9 cellular contexts compared by ENCODE assay signal in genomic region chrX:17859609-17860178, GRCh38. TPM values are rescaled to one million over a fixed set of nuclear protein-coding genes. Genes with fewer than 3 reads are reported as not detected.
DNase-seq lines count a peak whose midpoint lies in the region; ATAC-seq and TF ChIP-seq lines count a peak whose summit lies in the region.
"Had no signal": no experiment of that assay in that cellular context is flagged by ENCODE, and none has a peak within 500 bp of the region (broad histone marks: within the 10 kb centered on the region; RNA-seq: fewer than 3 reads in every experiment).

No MANE protein-coding gene starts in this region.

- H3K27me3 ChIP-seq in Caco-2 (replicated peaks; ENCODE audit: control insufficient read depth, insufficient read depth, low read length), result no peaks in the 10 kb centered on the region
- peaks cover 97% of the 10 kb centered on the region for H3K27me3 ChIP-seq in neutrophil
- peaks cover 31% of the 10 kb centered on the region for H3K27me3 ChIP-seq in BE2C

- intact Hi-C loops in Caco-2 (cut with micrococcal nuclease; ENCODE audit: unreplicated experiment), result no loop called here

- no peak for TF ChIP-seq CTCF in Caco-2 (IDR thresholded peaks at IDR 0.05; ENCODE audit: insufficient read depth in 1 of 2, low read depth in 1 of 2, low read length in 1 of 2, severe bottlenecking in 1 of 2, unreplicated experiment in 1 of 2)
- TF ChIP-seq CTCF in epithelial cell of proximal tubule (conservative IDR thresholded peaks at IDR 0.05; ENCODE audit: low read depth, low read length), result no peak
- TF ChIP-seq CTCF in neutrophil (IDR thresholded peaks at IDR 0.05), result no peak
- TF ChIP-seq CTCF in BE2C (IDR thresholded peaks at IDR 0.05; ENCODE audit: low read depth, low read length), result no peak

- no peaks in the 10 kb centered on the region for H3K36me3 Mint-ChIP-seq in Caco-2 (ENCODE audit: insufficient read depth, unreplicated experiment)

- H3K9me3 ChIP-seq in Caco-2 (no peaks in the 10 kb centered on the region), neutrophil (no peaks in the 10 kb centered on the region), BE2C (no peaks in the 10 kb centered on the region)
- H3K9me3 ChIP-seq: adrenal gland had no signal

- H3K4me1 Mint-ChIP-seq in Caco-2 (ENCODE audit: low read depth, unreplicated experiment), result no peaks in the 10 kb centered on the region

- no TSS peak for BruUV-seq in Caco-2 (replicated peaks; lab: Mats Ljungman, UMichigan)

- POLR2A ChIA-PET in Caco-2 (lab: Charles Lee), result no interaction called here

- ATAC-seq in GM18870 (IDR thresholded peaks at IDR 0.05; ENCODE audit: unreplicated experiment), result no peak

- no peak overlapping the region for H3K27ac ChIP-seq in neutrophil

- H3K9me3 Mint-ChIP-seq in Caco-2 (ENCODE audit: unreplicated experiment), result no peaks in the 10 kb centered on the region

- no peaks in the 10 kb centered on the region for H3K4me1 ChIP-seq in Caco-2
- H3K4me1 ChIP-seq in neutrophil (ENCODE audit: control insufficient read depth in 1 of 2, insufficient read depth in 1 of 2, low read depth in 1 of 2, low read length in 1 of 2), result peaks cover 0 to 3% of the 10 kb centered on the region in 2 experiments
- no peaks in the 10 kb centered on the region for H3K4me1 ChIP-seq in BE2C

- H3K4me3 ChIP-seq in Caco-2 (ENCODE audit: low read depth, low read length) (no peak overlapping the region), epithelial cell of proximal tubule (ENCODE audit: low read depth, low read length) (peak overlapping the region; percentile 48), neutrophil (ENCODE audit: low read depth in 1 of 2, low read length in 1 of 2) (peak overlapping the region; percentile 41 to 45), BE2C (ENCODE audit: low read depth, low read length) (no peak overlapping the region)

- H3K4me3 Mint-ChIP-seq in Caco-2 (ENCODE audit: unreplicated experiment), result peak overlapping the region; percentile 67

- DNase-seq in Caco-2 (no peak), NCI-H748 (lab: John Stamatoyannopoulos, UW; ENCODE audit: unreplicated experiment) (peak; percentile 64), epithelial cell of proximal tubule (ENCODE audit: low read depth) (no peak), BE2C (no peak), GM19240 (ENCODE audit: insufficient read length, low spot score) (no peak), hepatic stellate cell (ENCODE audit: low spot score) (no peak)

- H3K27me3 Mint-ChIP-seq in Caco-2 (ENCODE audit: insufficient read depth, unreplicated experiment), result peaks cover 36% of the 10 kb centered on the region

- H3K27ac Mint-ChIP-seq in Caco-2 (ENCODE audit: unreplicated experiment), result no peak overlapping the region

- H3K36me3 ChIP-seq in Caco-2 (ENCODE audit: control insufficient read depth, insufficient read depth, low read length) (no peaks in the 10 kb centered on the region), neutrophil (no peaks in the 10 kb centered on the region), BE2C (no peaks in the 10 kb centered on the region)
- H3K36me3 ChIP-seq: adrenal gland had no signal

- CTCF ChIA-PET in Caco-2 (lab: Charles Lee), result no interaction called here

RNA-seq across cellular contexts. Expression of gene RAI2, which starts 1.4 kb away (rescaled TPM):
- total RNA-seq in Caco-2 (2022), result 0.16 and 0.18 TPM in 2 replicates
- 0.17 TPM in 1 of 2 replicates, not detected in the other for total RNA-seq in epithelial cell of proximal tubule
- 0.36 TPM for polyA plus RNA-seq in BE2C (2012; ENCODE audit: insufficient read depth, insufficient read length, low read depth)

Comparison
In these comparisons a context has a peak if more than half of its experiments do, and no peak if none do; other contexts are left out.
1. H3K4me3 ChIP-seq: peak in epithelial cell of proximal tubule (single experiment) and neutrophil (2 of 2); none in Caco-2 (single experiment) and BE2C (single experiment).